Comparison of ENCODE assay signal across 15 cellular contexts in the genomic region with DNA sequence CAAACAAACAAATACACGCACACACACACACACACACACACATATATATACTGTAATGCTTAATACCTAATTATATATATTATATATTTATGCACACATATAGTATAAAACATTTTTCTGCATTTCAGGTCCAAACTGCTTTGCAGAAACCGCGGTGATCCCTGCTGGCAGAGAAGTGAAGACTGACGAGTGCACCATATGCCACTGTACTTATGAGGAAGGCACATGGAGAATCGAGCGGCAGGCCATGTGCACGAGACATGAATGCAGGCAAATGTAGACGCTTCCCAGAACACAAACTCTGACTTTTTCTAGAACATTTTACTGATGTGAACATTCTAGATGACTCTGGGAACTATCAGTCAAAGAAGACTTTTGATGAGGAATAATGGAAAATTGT.
DNase-seq lines count a peak whose midpoint lies in the region; ATAC-seq and TF ChIP-seq lines count a peak whose summit lies in the region.
"Had no signal": no experiment of that assay in that cellular context is flagged by ENCODE, and none has a peak within 500 bp of the region (broad histone marks: within the 10 kb centered on the region; RNA-seq: fewer than 3 reads in every experiment).

No MANE protein-coding gene starts in this region.

- H3K36me3 ChIP-seq in prostate gland: no peaks in the 10 kb centered on the region

- CTCF ChIA-PET in activated naive CD4-positive, alpha-beta T cell treated with anti-CD3 and anti-CD28 coated beads, Interleukin-2, amount 10 ng/mL, durations not matched to agents 7 days and 5 days (lab: Charles Lee): no interaction called here
- CTCF ChIA-PET in activated naive CD4-positive, alpha-beta T cell treated with anti-CD3 and anti-CD28 coated beads for 36 hours (lab: Charles Lee): no interaction called here

- no peaks in the 10 kb centered on the region for H3K9me3 ChIP-seq in prostate gland

- H3K4me1 ChIP-seq in prostate gland (replicated peaks): no peaks in the 10 kb centered on the region

- H3K27me3 Mint-ChIP-seq in activated naive CD4-positive, alpha-beta T cell treated with anti-CD3 and anti-CD28 coated beads, Interleukin-2, amount 10 ng/mL, durations not matched to agents 7 days and 5 days: peaks cover 6% of the 10 kb centered on the region
- H3K27me3 Mint-ChIP-seq in activated naive CD4-positive, alpha-beta T cell treated with anti-CD3 and anti-CD28 coated beads for 36 hours (ENCODE audit: low read depth): no peaks in the 10 kb centered on the region
- H3K27me3 Mint-ChIP-seq: CD4-positive, alpha-beta T cell had no signal

- H3K27ac Mint-ChIP-seq in activated naive CD4-positive, alpha-beta T cell treated with anti-CD3 and anti-CD28 coated beads, Interleukin-2, amount 10 ng/mL, durations not matched to agents 7 days and 5 days: no peak overlapping the region
- H3K27ac Mint-ChIP-seq in activated naive CD4-positive, alpha-beta T cell treated with anti-CD3 and anti-CD28 coated beads for 36 hours: no peak overlapping the region
- H3K27ac Mint-ChIP-seq: CD4-positive, alpha-beta T cell; H9 had no signal

- DNase-seq in Ammon's horn (ENCODE audit: low spot score): peak; percentile 20
- DNase-seq in DMS 273 (lab: John Stamatoyannopoulos, UW; ENCODE audit: unreplicated experiment): peak; percentile 93
- DNase-seq in NCI-H2171 treated with DMSO at 0.1 percent for 48 hours (lab: John Stamatoyannopoulos, UW): peak; percentile 41
- DNase-seq in cerebellar nuclear complex (lab: John Stamatoyannopoulos, UW): peak; percentile 44 to 81
- no peak for DNase-seq in prostate gland (ENCODE audit: low spot score)
- no peak for DNase-seq in activated naive CD4-positive, alpha-beta T cell treated with anti-CD3 and anti-CD28 coated beads, Interleukin-2, amount 10 ng/mL, durations not matched to agents 7 days and 5 days
- DNase-seq in activated naive CD4-positive, alpha-beta T cell treated with anti-CD3 and anti-CD28 coated beads for 36 hours: no peak
- DNase-seq: ACHN; CD4-positive, alpha-beta T cell; GDM1; GOT3; H9; KG1 had no signal

- no peaks in the 10 kb centered on the region for H3K27me3 ChIP-seq in prostate gland (replicated peaks; ENCODE audit: insufficient read depth)

- H3K9me3 Mint-ChIP-seq in activated naive CD4-positive, alpha-beta T cell treated with anti-CD3 and anti-CD28 coated beads, Interleukin-2, amount 10 ng/mL, durations not matched to agents 7 days and 5 days: no peaks in the 10 kb centered on the region
- no peaks in the 10 kb centered on the region for H3K9me3 Mint-ChIP-seq in activated naive CD4-positive, alpha-beta T cell treated with anti-CD3 and anti-CD28 coated beads for 36 hours

- intact Hi-C loops in prostate gland (cut with DNase I): no loop called here
- intact Hi-C loops in activated naive CD4-positive, alpha-beta T cell treated with anti-CD3 and anti-CD28 coated beads for 36 hours (cut with micrococcal nuclease): no loop called here

- no peak overlapping the region for H3K27ac ChIP-seq in prostate gland
- H3K27ac ChIP-seq: C4-2B had no signal

- no peak for ATAC-seq in HG03196 (IDR thresholded peaks at IDR 0.05; ENCODE audit: unreplicated experiment)

- H3K36me3 Mint-ChIP-seq in activated naive CD4-positive, alpha-beta T cell treated with anti-CD3 and anti-CD28 coated beads, Interleukin-2, amount 10 ng/mL, durations not matched to agents 7 days and 5 days: no peaks in the 10 kb centered on the region
- no peaks in the 10 kb centered on the region for H3K36me3 Mint-ChIP-seq in activated naive CD4-positive, alpha-beta T cell treated with anti-CD3 and anti-CD28 coated beads for 36 hours (ENCODE audit: low read depth)

- no peaks in the 10 kb centered on the region for H3K4me1 Mint-ChIP-seq in activated naive CD4-positive, alpha-beta T cell treated with anti-CD3 and anti-CD28 coated beads, Interleukin-2, amount 10 ng/mL, durations not matched to agents 7 days and 5 days
- H3K4me1 Mint-ChIP-seq in activated naive CD4-positive, alpha-beta T cell treated with anti-CD3 and anti-CD28 coated beads for 36 hours (ENCODE audit: low read depth): no peaks in the 10 kb centered on the region

- 83% methylated on average over 8 of the region's 8 CpGs for WGBS in prostate gland

- no peak overlapping the region for H3K4me3 ChIP-seq in prostate gland

- TF ChIP-seq POLR2A in prostate gland (IDR thresholded peaks at IDR 0.05): no peak

- no peak overlapping the region for H3K4me3 Mint-ChIP-seq in activated naive CD4-positive, alpha-beta T cell treated with anti-CD3 and anti-CD28 coated beads, Interleukin-2, amount 10 ng/mL, durations not matched to agents 7 days and 5 days
- H3K4me3 Mint-ChIP-seq in activated naive CD4-positive, alpha-beta T cell treated with anti-CD3 and anti-CD28 coated beads for 36 hours: no peak overlapping the region
- H3K4me3 Mint-ChIP-seq: CD4-positive, alpha-beta T cell; H9 had no signal

- TF ChIP-seq CTCF in prostate gland (IDR thresholded peaks at IDR 0.05): no peak

Comparison
In these comparisons a context has a peak if more than half of its experiments do, and no peak if none do; other contexts are left out.
1. DNase-seq: peak in Ammon's horn (single experiment), DMS 273 (single experiment), NCI-H2171 treated with DMSO at 0.1 percent for 48 hours (single experiment) and cerebellar nuclear complex (2 of 2); none in prostate gland (single experiment), activated naive CD4-positive, alpha-beta T cell treated with anti-CD3 and anti-CD28 coated beads, Interleukin-2, amount 10 ng/mL, durations not matched to agents 7 days and 5 days (single experiment) and activated naive CD4-positive, alpha-beta T cell treated with anti-CD3 and anti-CD28 coated beads for 36 hours (single experiment).